In genomic region chr12:78888583-78888982, GRCh38 we compare ENCODE assay signal across 10 cellular contexts. TPM values are rescaled to one million over a fixed set of nuclear protein-coding genes. Genes with fewer than 3 reads are reported as not detected.
DNase-seq lines count a peak whose midpoint lies in the region; ATAC-seq and TF ChIP-seq lines count a peak whose summit lies in the region.
"Had no signal": no experiment of that assay in that cellular context is flagged by ENCODE, and none has a peak within 500 bp of the region (broad histone marks: within the 10 kb centered on the region; RNA-seq: fewer than 3 reads in every experiment).

No MANE protein-coding gene starts in this region.

- H3K9me3 Mint-ChIP-seq in GM23338 (no peaks in the 10 kb centered on the region), glutamatergic neuron (ENCODE audit: unreplicated experiment) (no peaks in the 10 kb centered on the region)

- DNase-seq in GM23338 (ENCODE audit: low spot score) (peak; percentile 30), glutamatergic neuron (no peak), NCI-H2029 (lab: John Stamatoyannopoulos, UW) (no peak), foreskin melanocyte (no peak), NCI-H510A (lab: John Stamatoyannopoulos, UW) (no peak), SHP77 (lab: John Stamatoyannopoulos, UW) (no peak)
- DNase-seq: mucosa of descending colon had no signal

- H3K27ac ChIP-seq in GM23338 (ENCODE audit: low read depth) = no peak overlapping the region
- H3K27ac ChIP-seq: SK-N-MC had no signal

- no peak overlapping the region for H3K4me2 ChIP-seq in GM23338

- H3K36me3 ChIP-seq in GM23338 (ENCODE audit: insufficient read depth) = no peaks in the 10 kb centered on the region

- H2AFZ ChIP-seq in GM23338 = no peak overlapping the region

- peaks cover 65% of the 10 kb centered on the region for H3K79me2 ChIP-seq in GM23338 (replicated peaks; ENCODE audit: insufficient read depth)

- H3K27me3 Mint-ChIP-seq in GM23338 (ENCODE audit: insufficient read depth, low read depth, poor library complexity) (no peaks in the 10 kb centered on the region), glutamatergic neuron (ENCODE audit: unreplicated experiment) (no peaks in the 10 kb centered on the region)

- H3K4me3 Mint-ChIP-seq in GM23338 (no peak overlapping the region), glutamatergic neuron (ENCODE audit: unreplicated experiment) (no peak overlapping the region)

- ATAC-seq in GM18519 (IDR thresholded peaks at IDR 0.05; ENCODE audit: low FRiP score, unreplicated experiment) (peak; percentile 97), GM23338 (peak; percentile 38; the same call in 1 of the 3 replicates), HG03520 (IDR thresholded peaks at IDR 0.05; ENCODE audit: unreplicated experiment) (peak; percentile 96)
- ATAC-seq: mucosa of descending colon had no signal

- no peaks in the 10 kb centered on the region for H3F3A ChIP-seq in GM23338 (replicated peaks; ENCODE audit: low read depth)

- H3K36me3 Mint-ChIP-seq in GM23338 (ENCODE audit: low read depth) (no peaks in the 10 kb centered on the region), glutamatergic neuron (ENCODE audit: unreplicated experiment) (no peaks in the 10 kb centered on the region)

- H3K27me3 ChIP-seq in GM23338 (ENCODE audit: insufficient read depth) = no peaks in the 10 kb centered on the region

- no peak overlapping the region; the same call in 1 of the 2 replicates for H3K27ac Mint-ChIP-seq in GM23338
- peak overlapping the region; percentile 38 for H3K27ac Mint-ChIP-seq in glutamatergic neuron (ENCODE audit: unreplicated experiment)

- no peaks in the 10 kb centered on the region; the same call in 1 of the 2 replicates for H4K20me1 ChIP-seq in GM23338 (replicated peaks; ENCODE audit: insufficient read depth)

- no peaks in the 10 kb centered on the region for H3K9me2 ChIP-seq in GM23338 (ENCODE audit: insufficient read depth)

- TF ChIP-seq CTCF in GM23338 (conservative IDR thresholded peaks at IDR 0.05; ENCODE audit: low read depth in 2 of 2) (no peak), glutamatergic neuron (IDR thresholded peaks at IDR 0.05; ENCODE audit: partially characterized antibody, unreplicated experiment) (no peak)

- H3K4me1 Mint-ChIP-seq in GM23338 (peaks cover 39% of the 10 kb centered on the region), glutamatergic neuron (ENCODE audit: low read depth, unreplicated experiment) (peaks cover 19% of the 10 kb centered on the region)

- H3K4me1 ChIP-seq in GM23338 (ENCODE audit: insufficient read depth) = peaks cover 42% of the 10 kb centered on the region

- no peak overlapping the region for H3K4me3 ChIP-seq in GM23338
- H3K4me3 ChIP-seq: mucosa of descending colon, SK-N-MC had no signal

TF ChIP-seq in GM23338, 12 proteins besides CTCF, POLR2A, EP300 and RAD21 (continues in another document):
- TF ChIP-seq CREB1 (CRISPR knock-in tag; IDR thresholded peaks at IDR 0.05; ENCODE audit: low read depth) = no peak
- TF ChIP-seq ZNF114 (CRISPR knock-in tag; IDR thresholded peaks at IDR 0.05) = no peak
- no peak for TF ChIP-seq STAT1 (IDR thresholded peaks at IDR 0.05; ENCODE audit: unreplicated experiment)
- TF ChIP-seq, protein P1, sequence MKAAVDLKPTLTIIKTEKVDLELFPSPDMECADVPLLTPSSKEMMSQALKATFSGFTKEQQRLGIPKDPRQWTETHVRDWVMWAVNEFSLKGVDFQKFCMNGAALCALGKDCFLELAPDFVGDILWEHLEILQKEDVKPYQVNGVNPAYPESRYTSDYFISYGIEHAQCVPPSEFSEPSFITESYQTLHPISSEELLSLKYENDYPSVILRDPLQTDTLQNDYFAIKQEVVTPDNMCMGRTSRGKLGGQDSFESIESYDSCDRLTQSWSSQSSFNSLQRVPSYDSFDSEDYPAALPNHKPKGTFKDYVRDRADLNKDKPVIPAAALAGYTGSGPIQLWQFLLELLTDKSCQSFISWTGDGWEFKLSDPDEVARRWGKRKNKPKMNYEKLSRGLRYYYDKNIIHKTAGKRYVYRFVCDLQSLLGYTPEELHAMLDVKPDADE (IDR thresholded peaks at IDR 0.05) = no peak
- TF ChIP-seq POLR2AphosphoS5 (IDR thresholded peaks at IDR 0.05; ENCODE audit: low read depth) = no peak
- TF ChIP-seq EZH2phosphoT487 (IDR thresholded peaks at IDR 0.05; ENCODE audit: unreplicated experiment) = no peak
- TF ChIP-seq JUNB (IDR thresholded peaks at IDR 0.05; ENCODE audit: unreplicated experiment) = no peak
- TF ChIP-seq ZNF331 (CRISPR knock-in tag; IDR thresholded peaks at IDR 0.05; ENCODE audit: low read depth) = no peak
- TF ChIP-seq, protein P2, sequence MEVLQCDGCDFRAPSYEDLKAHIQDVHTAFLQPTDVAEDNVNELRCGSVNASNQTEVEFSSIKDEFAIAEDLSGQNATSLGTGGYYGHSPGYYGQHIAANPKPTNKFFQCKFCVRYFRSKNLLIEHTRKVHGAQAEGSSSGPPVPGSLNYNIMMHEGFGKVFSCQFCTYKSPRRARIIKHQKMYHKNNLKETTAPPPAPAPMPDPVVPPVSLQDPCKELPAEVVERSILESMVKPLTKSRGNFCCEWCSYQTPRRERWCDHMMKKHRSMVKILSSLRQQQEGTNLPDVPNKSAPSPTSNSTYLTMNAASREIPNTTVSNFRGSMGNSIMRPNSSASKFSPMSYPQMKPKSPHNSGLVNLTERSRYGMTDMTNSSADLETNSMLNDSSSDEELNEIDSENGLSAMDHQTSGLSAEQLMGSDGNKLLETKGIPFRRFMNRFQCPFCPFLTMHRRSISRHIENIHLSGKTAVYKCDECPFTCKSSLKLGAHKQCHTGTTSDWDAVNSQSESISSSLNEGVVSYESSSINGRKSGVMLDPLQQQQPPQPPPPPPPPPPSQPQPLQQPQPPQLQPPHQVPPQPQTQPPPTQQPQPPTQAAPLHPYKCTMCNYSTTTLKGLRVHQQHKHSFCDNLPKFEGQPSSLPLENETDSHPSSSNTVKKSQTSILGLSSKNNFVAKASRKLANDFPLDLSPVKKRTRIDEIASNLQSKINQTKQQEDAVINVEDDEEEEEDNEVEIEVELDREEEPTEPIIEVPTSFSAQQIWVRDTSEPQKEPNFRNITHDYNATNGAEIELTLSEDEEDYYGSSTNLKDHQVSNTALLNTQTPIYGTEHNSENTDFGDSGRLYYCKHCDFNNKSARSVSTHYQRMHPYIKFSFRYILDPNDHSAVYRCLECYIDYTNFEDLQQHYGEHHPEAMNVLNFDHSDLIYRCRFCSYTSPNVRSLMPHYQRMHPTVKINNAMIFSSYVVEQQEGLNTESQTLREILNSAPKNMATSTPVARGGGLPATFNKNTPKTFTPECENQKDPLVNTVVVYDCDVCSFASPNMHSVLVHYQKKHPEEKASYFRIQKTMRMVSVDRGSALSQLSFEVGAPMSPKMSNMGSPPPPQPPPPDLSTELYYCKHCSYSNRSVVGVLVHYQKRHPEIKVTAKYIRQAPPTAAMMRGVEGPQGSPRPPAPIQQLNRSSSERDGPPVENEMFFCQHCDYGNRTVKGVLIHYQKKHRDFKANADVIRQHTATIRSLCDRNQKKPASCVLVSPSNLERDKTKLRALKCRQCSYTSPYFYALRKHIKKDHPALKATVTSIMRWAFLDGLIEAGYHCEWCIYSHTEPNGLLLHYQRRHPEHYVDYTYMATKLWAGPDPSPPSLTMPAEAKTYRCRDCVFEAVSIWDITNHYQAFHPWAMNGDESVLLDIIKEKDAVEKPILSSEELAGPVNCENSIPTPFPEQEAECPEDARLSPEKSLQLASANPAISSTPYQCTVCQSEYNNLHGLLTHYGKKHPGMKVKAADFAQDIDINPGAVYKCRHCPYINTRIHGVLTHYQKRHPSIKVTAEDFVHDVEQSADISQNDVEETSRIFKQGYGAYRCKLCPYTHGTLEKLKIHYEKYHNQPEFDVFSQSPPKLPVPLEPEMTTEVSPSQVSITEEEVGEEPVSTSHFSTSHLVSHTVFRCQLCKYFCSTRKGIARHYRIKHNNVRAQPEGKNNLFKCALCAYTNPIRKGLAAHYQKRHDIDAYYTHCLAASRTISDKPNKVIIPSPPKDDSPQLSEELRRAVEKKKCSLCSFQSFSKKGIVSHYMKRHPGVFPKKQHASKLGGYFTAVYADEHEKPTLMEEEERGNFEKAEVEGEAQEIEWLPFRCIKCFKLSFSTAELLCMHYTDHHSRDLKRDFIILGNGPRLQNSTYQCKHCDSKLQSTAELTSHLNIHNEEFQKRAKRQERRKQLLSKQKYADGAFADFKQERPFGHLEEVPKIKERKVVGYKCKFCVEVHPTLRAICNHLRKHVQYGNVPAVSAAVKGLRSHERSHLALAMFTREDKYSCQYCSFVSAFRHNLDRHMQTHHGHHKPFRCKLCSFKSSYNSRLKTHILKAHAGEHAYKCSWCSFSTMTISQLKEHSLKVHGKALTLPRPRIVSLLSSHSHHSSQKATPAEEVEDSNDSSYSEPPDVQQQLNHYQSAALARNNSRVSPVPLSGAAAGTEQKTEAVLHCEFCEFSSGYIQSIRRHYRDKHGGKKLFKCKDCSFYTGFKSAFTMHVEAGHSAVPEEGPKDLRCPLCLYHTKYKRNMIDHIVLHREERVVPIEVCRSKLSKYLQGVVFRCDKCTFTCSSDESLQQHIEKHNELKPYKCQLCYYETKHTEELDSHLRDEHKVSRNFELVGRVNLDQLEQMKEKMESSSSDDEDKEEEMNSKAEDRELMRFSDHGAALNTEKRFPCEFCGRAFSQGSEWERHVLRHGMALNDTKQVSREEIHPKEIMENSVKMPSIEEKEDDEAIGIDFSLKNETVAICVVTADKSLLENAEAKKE (CRISPR knock-in tag; IDR thresholded peaks at IDR 0.05) = no peak
- TF ChIP-seq NANOG (IDR thresholded peaks at IDR 0.05; ENCODE audit: borderline replicate concordance) = no peak
- TF ChIP-seq EZH2 (IDR thresholded peaks at IDR 0.05; ENCODE audit: low read depth, unreplicated experiment) = no peak

RNA-seq across cellular contexts. Expression of gene SYT1, which starts 24.0 kb away (rescaled TPM):
- 37.9 and 48.7 TPM in 2 replicates for total RNA-seq in GM23338 (2014; rRNA removed; shearing (Covaris generic))
- 47.6 and 51.7 TPM in 2 replicates for polyA plus RNA-seq in GM23338 (2016; fragmentation: Nextera tagmentation; extraction: Ambion mirVana)
- total RNA-seq in glutamatergic neuron (ENCODE audit: unreplicated experiment) = 155 TPM

Comparison
In these comparisons a context has a peak if more than half of its experiments do, and no peak if none do; other contexts are left out.
1. ATAC-seq: peak in every context shown above with its lines; median percentile 97 in GM18519; 96 in HG03520; 38 in GM23338.